ENCODE assay signal across 2 cellular contexts in the genomic region with DNA sequence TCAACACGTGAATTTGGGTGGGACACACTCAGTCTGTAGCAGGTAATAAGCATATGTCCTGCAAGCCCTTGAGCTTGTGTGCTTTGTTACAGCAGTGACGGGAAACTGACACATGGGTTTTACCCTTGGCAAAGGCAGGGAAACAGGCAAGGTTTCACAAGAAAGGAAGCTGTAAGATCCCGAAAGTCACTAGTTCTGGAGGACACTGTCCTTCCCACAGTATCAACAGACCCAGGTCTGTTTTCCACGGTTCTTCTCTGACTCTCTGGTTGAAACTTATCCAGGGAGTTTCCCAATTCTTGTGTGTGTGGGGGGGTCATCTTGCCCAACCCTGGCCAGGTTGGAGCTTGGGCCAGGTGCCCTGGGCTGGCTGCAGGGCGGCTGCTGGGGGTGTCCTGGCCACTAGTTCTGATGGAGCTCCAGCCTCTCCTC.
TF ChIP-seq lines count a peak whose summit lies in the region.

No MANE protein-coding gene starts in this region.

TF ChIP-seq in IMR-90, 13 proteins besides CTCF, POLR2A, EP300 and RAD21 (continued from another document):
- no peak for TF ChIP-seq SMC3 (IDR thresholded peaks at IDR 0.05; ENCODE audit: low read depth, low read length)
- no peak for TF ChIP-seq FOS (IDR thresholded peaks at IDR 0.05; ENCODE audit: low read depth, low read length)
- TF ChIP-seq MAZ (IDR thresholded peaks at IDR 0.05; ENCODE audit: borderline replicate concordance, low read depth, low read length): 0 out of 2 replicates have a peak, but pooled peaks have one; percentile 9
- TF ChIP-seq, protein P1, sequence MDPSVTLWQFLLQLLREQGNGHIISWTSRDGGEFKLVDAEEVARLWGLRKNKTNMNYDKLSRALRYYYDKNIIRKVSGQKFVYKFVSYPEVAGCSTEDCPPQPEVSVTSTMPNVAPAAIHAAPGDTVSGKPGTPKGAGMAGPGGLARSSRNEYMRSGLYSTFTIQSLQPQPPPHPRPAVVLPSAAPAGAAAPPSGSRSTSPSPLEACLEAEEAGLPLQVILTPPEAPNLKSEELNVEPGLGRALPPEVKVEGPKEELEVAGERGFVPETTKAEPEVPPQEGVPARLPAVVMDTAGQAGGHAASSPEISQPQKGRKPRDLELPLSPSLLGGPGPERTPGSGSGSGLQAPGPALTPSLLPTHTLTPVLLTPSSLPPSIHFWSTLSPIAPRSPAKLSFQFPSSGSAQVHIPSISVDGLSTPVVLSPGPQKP (IDR thresholded peaks at IDR 0.05; ENCODE audit: borderline replicate concordance, low read depth, low read length): no peak
- TF ChIP-seq NFE2L2 (IDR thresholded peaks at IDR 0.05; ENCODE audit: low read depth, low read length): no peak
- TF ChIP-seq CHD1 (IDR thresholded peaks at IDR 0.05; ENCODE audit: low read depth, low read length): peak; percentile 15; the same call in 1 of the 2 replicates
- TF ChIP-seq MAFK (IDR thresholded peaks at IDR 0.05; ENCODE audit: low read depth, low read length): no peak
- peak; percentile 80 for TF ChIP-seq CEBPB (IDR thresholded peaks at IDR 0.05; ENCODE audit: low read depth, low read length)
- TF ChIP-seq RFX5 (IDR thresholded peaks at IDR 0.05; ENCODE audit: low read depth, low read length): no peak
- no peak for TF ChIP-seq RCOR1 (IDR thresholded peaks at IDR 0.05; ENCODE audit: insufficient replicate concordance, low read length)
- TF ChIP-seq, protein P2, sequence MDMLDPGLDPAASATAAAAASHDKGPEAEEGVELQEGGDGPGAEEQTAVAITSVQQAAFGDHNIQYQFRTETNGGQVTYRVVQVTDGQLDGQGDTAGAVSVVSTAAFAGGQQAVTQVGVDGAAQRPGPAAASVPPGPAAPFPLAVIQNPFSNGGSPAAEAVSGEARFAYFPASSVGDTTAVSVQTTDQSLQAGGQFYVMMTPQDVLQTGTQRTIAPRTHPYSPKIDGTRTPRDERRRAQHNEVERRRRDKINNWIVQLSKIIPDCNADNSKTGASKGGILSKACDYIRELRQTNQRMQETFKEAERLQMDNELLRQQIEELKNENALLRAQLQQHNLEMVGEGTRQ (IDR thresholded peaks at IDR 0.05; ENCODE audit: low read depth, low read length): no peak
- peak; percentile 14; the same call in 1 of the 2 replicates for TF ChIP-seq BHLHE40 (IDR thresholded peaks at IDR 0.05; ENCODE audit: low read depth, low read length)
TF ChIP-seq in IMR-90: peak in this region for 4.

TF ChIP-seq in SK-N-SH treated with all-trans-retinoic acid at 6 μM for 48 hours, 23 proteins besides CTCF, POLR2A, EP300 and RAD21:
- no peak for TF ChIP-seq ZNF565 (CRISPR knock-in tag; conservative IDR thresholded peaks at IDR 0.05; ENCODE audit: low read depth)
- no peak for TF ChIP-seq ZNF8 (CRISPR knock-in tag; IDR thresholded peaks at IDR 0.05)
- TF ChIP-seq ZFP30 (CRISPR knock-in tag; IDR thresholded peaks at IDR 0.05): no peak
- TF ChIP-seq OSR1 (CRISPR knock-in tag; IDR thresholded peaks at IDR 0.05): no peak
- TF ChIP-seq SNAI2 (CRISPR knock-in tag; IDR thresholded peaks at IDR 0.05): no peak
- TF ChIP-seq ZFP3 (CRISPR knock-in tag; IDR thresholded peaks at IDR 0.05): no peak
- TF ChIP-seq, protein P3, sequence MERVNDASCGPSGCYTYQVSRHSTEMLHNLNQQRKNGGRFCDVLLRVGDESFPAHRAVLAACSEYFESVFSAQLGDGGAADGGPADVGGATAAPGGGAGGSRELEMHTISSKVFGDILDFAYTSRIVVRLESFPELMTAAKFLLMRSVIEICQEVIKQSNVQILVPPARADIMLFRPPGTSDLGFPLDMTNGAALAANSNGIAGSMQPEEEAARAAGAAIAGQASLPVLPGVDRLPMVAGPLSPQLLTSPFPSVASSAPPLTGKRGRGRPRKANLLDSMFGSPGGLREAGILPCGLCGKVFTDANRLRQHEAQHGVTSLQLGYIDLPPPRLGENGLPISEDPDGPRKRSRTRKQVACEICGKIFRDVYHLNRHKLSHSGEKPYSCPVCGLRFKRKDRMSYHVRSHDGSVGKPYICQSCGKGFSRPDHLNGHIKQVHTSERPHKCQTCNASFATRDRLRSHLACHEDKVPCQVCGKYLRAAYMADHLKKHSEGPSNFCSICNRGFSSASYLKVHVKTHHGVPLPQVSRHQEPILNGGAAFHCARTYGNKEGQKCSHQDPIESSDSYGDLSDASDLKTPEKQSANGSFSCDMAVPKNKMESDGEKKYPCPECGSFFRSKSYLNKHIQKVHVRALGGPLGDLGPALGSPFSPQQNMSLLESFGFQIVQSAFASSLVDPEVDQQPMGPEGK (CRISPR knock-in tag; IDR thresholded peaks at IDR 0.05; ENCODE audit: borderline replicate concordance): no peak
- no peak for TF ChIP-seq ESRRG (CRISPR knock-in tag; IDR thresholded peaks at IDR 0.05)
- no peak for TF ChIP-seq GLIS3 (CRISPR knock-in tag; IDR thresholded peaks at IDR 0.05)
- TF ChIP-seq ZC3H10 (CRISPR knock-in tag; IDR thresholded peaks at IDR 0.05): no peak
- TF ChIP-seq CSDC2 (CRISPR knock-in tag; IDR thresholded peaks at IDR 0.05): no peak
- TF ChIP-seq PPARA (CRISPR knock-in tag; IDR thresholded peaks at IDR 0.05; ENCODE audit: borderline replicate concordance): no peak
- no peak for TF ChIP-seq ZNF70 (CRISPR knock-in tag; IDR thresholded peaks at IDR 0.05)
TF ChIP-seq in SK-N-SH treated with all-trans-retinoic acid at 6 μM for 48 hours: peak in this region for 0.
